In the genomic region with DNA sequence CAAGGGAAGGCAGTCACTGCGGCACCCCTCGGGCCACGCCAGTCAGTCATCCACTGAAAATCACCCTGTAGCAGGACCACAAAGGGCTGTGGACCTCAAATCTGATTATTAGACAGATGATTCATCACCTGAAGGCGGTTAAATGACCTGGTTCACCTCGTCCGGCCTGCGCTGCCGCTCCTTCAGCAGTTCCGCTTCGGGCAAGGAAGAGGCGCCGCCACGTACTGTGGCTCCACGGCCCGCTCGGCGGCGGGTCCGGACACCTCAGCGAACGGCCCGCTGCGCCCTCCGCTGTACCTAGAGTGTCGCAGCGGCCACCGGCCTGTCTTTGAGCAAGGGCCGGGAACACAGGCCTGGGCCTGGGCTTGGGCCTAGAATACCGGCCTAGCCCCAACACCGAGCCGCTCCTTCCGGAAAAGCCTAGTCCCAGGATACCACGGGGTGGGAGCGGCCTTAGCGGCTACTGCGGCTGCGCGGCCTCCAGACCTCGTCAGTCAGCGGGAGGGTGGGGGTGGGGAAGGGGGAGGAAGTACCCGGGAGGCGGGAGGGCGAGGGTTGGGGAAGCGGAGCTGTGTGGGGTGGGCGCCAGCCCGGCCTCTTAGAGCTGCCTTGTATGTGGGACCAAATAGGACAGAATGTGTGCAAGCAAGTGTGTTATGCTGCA, we compare ENCODE assay signal across 8 cellular contexts. TPM values are rescaled to one million over a fixed set of nuclear protein-coding genes. Genes with fewer than 3 reads are reported as not detected.
DNase-seq lines count a peak whose midpoint lies in the region; ATAC-seq and TF ChIP-seq lines count a peak whose summit lies in the region.

A gene with protein sequence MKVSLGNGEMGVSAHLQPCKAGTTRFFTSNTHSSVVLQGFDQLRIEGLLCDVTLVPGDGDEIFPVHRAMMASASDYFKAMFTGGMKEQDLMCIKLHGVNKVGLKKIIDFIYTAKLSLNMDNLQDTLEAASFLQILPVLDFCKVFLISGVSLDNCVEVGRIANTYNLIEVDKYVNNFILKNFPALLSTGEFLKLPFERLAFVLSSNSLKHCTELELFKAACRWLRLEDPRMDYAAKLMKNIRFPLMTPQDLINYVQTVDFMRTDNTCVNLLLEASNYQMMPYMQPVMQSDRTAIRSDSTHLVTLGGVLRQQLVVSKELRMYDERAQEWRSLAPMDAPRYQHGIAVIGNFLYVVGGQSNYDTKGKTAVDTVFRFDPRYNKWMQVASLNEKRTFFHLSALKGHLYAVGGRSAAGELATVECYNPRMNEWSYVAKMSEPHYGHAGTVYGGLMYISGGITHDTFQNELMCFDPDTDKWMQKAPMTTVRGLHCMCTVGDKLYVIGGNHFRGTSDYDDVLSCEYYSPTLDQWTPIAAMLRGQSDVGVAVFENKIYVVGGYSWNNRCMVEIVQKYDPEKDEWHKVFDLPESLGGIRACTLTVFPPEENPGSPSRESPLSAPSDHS (minus strand): TSS at position 436 of the 664 bp plus-strand sequence. CDS start 545 bp downstream, outside the sequence.

- no peaks in the 10 kb centered on the region for H3K9me2 ChIP-seq in neural cell (ENCODE audit: insufficient read depth, low read length)

- H3K14ac ChIP-seq in IMR-90 (replicated peaks; ENCODE audit: low read depth, low read length), result peak within 1 kb of the TSS; percentile 94

- H2BK15ac ChIP-seq in IMR-90 (ENCODE audit: low read depth, low read length), result peak within 1 kb of the TSS; percentile 51; the same call in 1 of the 3 replicates

- TF ChIP-seq EP300 in neural cell (conservative IDR thresholded peaks at IDR 0.05; ENCODE audit: poor library complexity, severe bottlenecking), result no peak

- intact Hi-C loops in IMR-90 (cut with micrococcal nuclease) (loop anchor here (10.0 kb wide), 1 partner anchor 220 kb away; no protein-coding TSS in a partner anchor), Panc1 (cut with micrococcal nuclease; ENCODE audit: unreplicated experiment) (no loop called here)

- POLR2A ChIA-PET in IMR-90 (lab: Charles Lee; ENCODE audit: unreplicated experiment) (interaction anchor here (0.6 kb wide), 1 partner anchor 656 kb away, joined by 3 read pairs; no protein-coding TSS in a partner anchor), Panc1 (lab: Charles Lee) (interaction anchor here (0.9 kb wide), 1 partner anchor 246 kb away, joined by 3 read pairs; no protein-coding TSS in a partner anchor)

- peak within 1 kb of the TSS; percentile 44; the same call in 1 of the 2 replicates for H2BK20ac ChIP-seq in IMR-90 (ENCODE audit: low read depth, low read length)

- peak within 1 kb of the TSS; percentile 96 for H2AK9ac ChIP-seq in IMR-90 (replicated peaks; ENCODE audit: low read depth, low read length, poor library complexity)

- H2BK5ac ChIP-seq in IMR-90 (ENCODE audit: low read depth, low read length, poor library complexity, severe bottlenecking), result peak within 1 kb of the TSS; percentile 94

- TF ChIP-seq CTCF in IMR-90 (conservative IDR thresholded peaks at IDR 0.05; ENCODE audit: low read depth, low read length), result no peak
- TF ChIP-seq CTCF in Panc1 (IDR thresholded peaks at IDR 0.05), result no peak
- TF ChIP-seq CTCF in fibroblast of villous mesenchyme (IDR thresholded peaks at IDR 0.05; ENCODE audit: insufficient read depth, low read depth, low read length), result no peak
- no peak for TF ChIP-seq CTCF in neural cell (IDR thresholded peaks at IDR 0.05; ENCODE audit: poor library complexity, severe bottlenecking)

- WGBS in IMR-90 (ENCODE audit: extremely low coverage in 2 of 2, insufficient read length in 1 of 2), 2 experiments, result 1% methylated on average over 18 of the region's 46 CpGs; no CpG with 5 or more reads in 1 of the 2 experiments

- no peaks in the 10 kb centered on the region for H3K9me3 Mint-ChIP-seq in stimulated activated naive CD8-positive, alpha-beta T cell treated with anti-CD3 and anti-CD28 coated beads, Interleukin-15, amount 100 ng/mL, for 72 hours

- H3K79me1 ChIP-seq in IMR-90 (ENCODE audit: low read depth in 1 of 2, low read length in 2 of 2), result peaks cover 0 to 36% of the 10 kb centered on the region in 2 experiments; a peak in 2 of 4 replicates

- TF ChIP-seq RAD21 in IMR-90 (IDR thresholded peaks at IDR 0.05; ENCODE audit: low read length), result no peak
- TF ChIP-seq RAD21 in neural cell (conservative IDR thresholded peaks at IDR 0.05), result no peak

- peak within 1 kb of the TSS; percentile 96 for H3K27ac ChIP-seq in IMR-90 (ENCODE audit: insufficient read depth, low read length)
- peak within 1 kb of the TSS; percentile 81 for H3K27ac ChIP-seq in Panc1 (ENCODE audit: low read length)
- peak within 1 kb of the TSS; percentile 94 for H3K27ac ChIP-seq in neural cell (ENCODE audit: low read length)

- peaks cover 50% of the 10 kb centered on the region for H3K79me2 ChIP-seq in neural cell (replicated peaks; ENCODE audit: insufficient read depth, low read length)

- peaks cover 36% of the 10 kb centered on the region for H4K20me1 ChIP-seq in IMR-90 (ENCODE audit: insufficient read depth, low read length)
- H4K20me1 ChIP-seq in neural cell (ENCODE audit: insufficient read depth), result no peaks in the 10 kb centered on the region

- peak within 1 kb of the TSS; percentile 64 for H2AK5ac ChIP-seq in IMR-90 (ENCODE audit: low read depth, low read length)

- dilution Hi-C loops in IMR-90 (cut with HindIII; ENCODE audit: low sequenced_read_pairs, unreplicated experiment), result no loop called here

- peaks cover 7% of the 10 kb centered on the region for H3K9me1 ChIP-seq in IMR-90 (ENCODE audit: insufficient read depth, low read length)

- peak within 1 kb of the TSS; percentile 94 for H3K4me3 ChIP-seq in IMR-90 (ENCODE audit: insufficient read depth, low read depth, low read length)
- H3K4me3 ChIP-seq in Panc1 (ENCODE audit: low read depth in 2 of 2, low read length in 2 of 2), result peak within 1 kb of the TSS; percentile 73 to 85
- peak within 1 kb of the TSS; percentile 80 for H3K4me3 ChIP-seq in fibroblast of villous mesenchyme (ENCODE audit: low read depth, low read length)
- peak within 1 kb of the TSS; percentile 86 for H3K4me3 ChIP-seq in neural cell (ENCODE audit: low read length)

- peak within 1 kb of the TSS; percentile 98 for H3K23ac ChIP-seq in IMR-90 (ENCODE audit: low read depth, low read length)

- peak within 1 kb of the TSS; percentile 78 for H3K56ac ChIP-seq in IMR-90 (ENCODE audit: extremely low read depth, insufficient read depth, low read length)

- DNase-seq in DMS114 treated with DMSO at 0.1 percent for 48 hours (lab: John Stamatoyannopoulos, UW; ENCODE audit: unreplicated experiment), result peak; percentile 57
- DNase-seq in IMR-90, result peak; percentile 88
- no peak for DNase-seq in Panc1 (ENCODE audit: low read depth, low spot score)
- DNase-seq in activated effector memory CD4-positive, alpha-beta T cell treated with Interleukin-2 at 50 U/mL for 16 hours, result peak; percentile 77
- DNase-seq in fibroblast of villous mesenchyme (ENCODE audit: low read depth), result peak; percentile 92
- peak; percentile 78 to 90 for DNase-seq in stimulated activated naive CD8-positive, alpha-beta T cell treated with anti-CD3 and anti-CD28 coated beads, Interleukin-15, amount 100 ng/mL, for 72 hours

- H3K4ac ChIP-seq in IMR-90 (ENCODE audit: low read depth, low read length), result peak within 1 kb of the TSS; percentile 97

- H3K9me3 ChIP-seq in IMR-90 (ENCODE audit: control insufficient read depth, insufficient read depth, low read length), result no peaks in the 10 kb centered on the region
- H3K9me3 ChIP-seq in Panc1 (ENCODE audit: control insufficient read depth, insufficient read depth, low read depth, low read length), result no peaks in the 10 kb centered on the region
- H3K9me3 ChIP-seq in neural cell (ENCODE audit: low read length), result no peaks in the 10 kb centered on the region

- H4K8ac ChIP-seq in IMR-90 (ENCODE audit: low read depth in 2 of 2, low read length in 2 of 2), result peak within 1 kb of the TSS; percentile 82 to 100

- in situ Hi-C loops in IMR-90 (cut with MboI; ENCODE audit: low sequenced_read_pairs), result loop anchor here (25.0 kb wide), 2 partner anchors 327 to 677 kb away; a partner anchor contains a TSS
- in situ Hi-C loops in Panc1 (cut with HindIII; ENCODE audit: low pct_unique_long_range_greater_than_20kb, low sequenced_read_pairs), result no loop called here

- H3K27me3 ChIP-seq in IMR-90 (ENCODE audit: control insufficient read depth, insufficient read depth, low read length) (peaks cover 4% of the 10 kb centered on the region; the same call in 1 of the 2 replicates), Panc1 (ENCODE audit: control insufficient read depth, insufficient read depth, low read length) (no peaks in the 10 kb centered on the region), neural cell (ENCODE audit: insufficient read depth, low read depth, low read length) (no peaks in the 10 kb centered on the region)

- CTCF ChIA-PET in IMR-90 (lab: Yijun Ruan, JAX), result interaction anchor here (0.6 to 2.2 kb wide), 5 partner anchors 9 to 217 kb away, joined by 3 to 9 read pairs (median 5); no protein-coding TSS in a partner anchor
- CTCF ChIA-PET in Panc1 (lab: Charles Lee), result no interaction called here

- H3K4me1 ChIP-seq in IMR-90 (ENCODE audit: control insufficient read depth, insufficient read depth, low read length), result peaks cover 7% of the 10 kb centered on the region
- H3K4me1 ChIP-seq in Panc1 (ENCODE audit: control insufficient read depth, insufficient read depth, low read length), result no peaks in the 10 kb centered on the region

- H4K91ac ChIP-seq in IMR-90 (ENCODE audit: insufficient read depth, low read depth, low read length), result peak within 1 kb of the TSS; percentile 84

- H4K5ac ChIP-seq in IMR-90 (ENCODE audit: low read depth, low read length), result peak within 1 kb of the TSS; percentile 99

- peaks cover 45% of the 10 kb centered on the region for H3K4me1 Mint-ChIP-seq in stimulated activated naive CD8-positive, alpha-beta T cell treated with anti-CD3 and anti-CD28 coated beads, Interleukin-15, amount 100 ng/mL, for 72 hours

- TF ChIP-seq POLR2A in IMR-90 (IDR thresholded peaks at IDR 0.05; ENCODE audit: low read depth, low read length), result peak; percentile 79; the same call in 1 of the 2 replicates

- H3K9ac ChIP-seq in IMR-90 (ENCODE audit: low read depth, low read length) (peak within 1 kb of the TSS; percentile 98), neural cell (ENCODE audit: low read length) (peak within 1 kb of the TSS; percentile 96)

- no TSS peak for BruUV-seq in IMR-90 (replicated peaks; lab: Mats Ljungman, UMichigan)
- BruUV-seq in Panc1 (replicated peaks; lab: Mats Ljungman, UMichigan), result no TSS peak

- H3K27ac Mint-ChIP-seq in stimulated activated naive CD8-positive, alpha-beta T cell treated with anti-CD3 and anti-CD28 coated beads, Interleukin-15, amount 100 ng/mL, for 72 hours, result peak within 1 kb of the TSS; percentile 96 to 97

- peak within 1 kb of the TSS; percentile 85 to 94 for H3K4me3 Mint-ChIP-seq in stimulated activated naive CD8-positive, alpha-beta T cell treated with anti-CD3 and anti-CD28 coated beads, Interleukin-15, amount 100 ng/mL, for 72 hours

- H2AFZ ChIP-seq in IMR-90 (replicated peaks; ENCODE audit: low read length, poor library complexity) (peak within 1 kb of the TSS; percentile 94), neural cell (ENCODE audit: low read depth, low read length) (peak within 1 kb of the TSS; percentile 93)

- peak within 1 kb of the TSS; percentile 83 for H2BK120ac ChIP-seq in IMR-90 (ENCODE audit: low read depth, low read length)

- H3K4me2 ChIP-seq in IMR-90 (ENCODE audit: low read depth, low read length) (peak within 1 kb of the TSS; percentile 97), neural cell (ENCODE audit: low read length) (peak within 1 kb of the TSS; percentile 89)

- H3K27me3 Mint-ChIP-seq in stimulated activated naive CD8-positive, alpha-beta T cell treated with anti-CD3 and anti-CD28 coated beads, Interleukin-15, amount 100 ng/mL, for 72 hours, result no peaks in the 10 kb centered on the region

- ATAC-seq in GM21528 (IDR thresholded peaks at IDR 0.05; ENCODE audit: low FRiP score, unreplicated experiment) (peak; percentile 92), IMR-90 (ENCODE audit: low read depth) (peak; percentile 98), Panc1 (peak; percentile 98)
- peak; percentile 92 for ATAC-seq in stimulated activated naive CD8-positive, alpha-beta T cell treated with anti-CD3 and anti-CD28 coated beads, Interleukin-15, amount 100 ng/mL, for 72 hours

- peaks cover 11% of the 10 kb centered on the region for H3K36me3 ChIP-seq in IMR-90 (ENCODE audit: control insufficient read depth, insufficient read depth, low read length)
- H3K36me3 ChIP-seq in Panc1 (ENCODE audit: control insufficient read depth, insufficient read depth, low read length), result no peaks in the 10 kb centered on the region; the same call in none of the 2 replicates
- H3K36me3 ChIP-seq in neural cell (ENCODE audit: insufficient read depth, low read length), result peaks cover 6% of the 10 kb centered on the region

- H3K18ac ChIP-seq in IMR-90 (ENCODE audit: low read depth, low read length), result peak within 1 kb of the TSS; percentile 96

- H3F3A ChIP-seq in neural cell (ENCODE audit: insufficient read depth, low read length, poor library complexity, severe bottlenecking), result no peaks in the 10 kb centered on the region

RNA-seq across cellular contexts. Expression of the gene that starts here (rescaled TPM):
- total RNA-seq in IMR-90 (2012; rRNA removed) (46.4 and 68.6 TPM in 2 replicates), Panc1 (2021; ENCODE audit: unreplicated experiment) (7.4 TPM), fibroblast of villous mesenchyme (34.8 and 57.9 TPM in 2 replicates)
- polyA plus RNA-seq in IMR-90 (2012; rRNA removed) (10.2 and 12.9 TPM in 2 replicates), neural cell (39.6 and 40.9 TPM in 2 replicates)
- polyA plus RNA-seq in IMR-90 (2012; cell fraction: cytosol; rRNA removed), result 3.3 and 3.5 TPM in 2 replicates
- 1.9 and 8.8 TPM in 2 replicates for polyA plus RNA-seq in IMR-90 (2012; cell fraction: nucleus; rRNA removed; ENCODE audit: low replicate concordance)
- polyA plus RNA-seq in Panc1 (2012; ENCODE audit: insufficient read length), result 3.6 TPM
- 117 and 131 TPM in 2 replicates for polyA minus RNA-seq in neural cell
